In the genomic region with DNA sequence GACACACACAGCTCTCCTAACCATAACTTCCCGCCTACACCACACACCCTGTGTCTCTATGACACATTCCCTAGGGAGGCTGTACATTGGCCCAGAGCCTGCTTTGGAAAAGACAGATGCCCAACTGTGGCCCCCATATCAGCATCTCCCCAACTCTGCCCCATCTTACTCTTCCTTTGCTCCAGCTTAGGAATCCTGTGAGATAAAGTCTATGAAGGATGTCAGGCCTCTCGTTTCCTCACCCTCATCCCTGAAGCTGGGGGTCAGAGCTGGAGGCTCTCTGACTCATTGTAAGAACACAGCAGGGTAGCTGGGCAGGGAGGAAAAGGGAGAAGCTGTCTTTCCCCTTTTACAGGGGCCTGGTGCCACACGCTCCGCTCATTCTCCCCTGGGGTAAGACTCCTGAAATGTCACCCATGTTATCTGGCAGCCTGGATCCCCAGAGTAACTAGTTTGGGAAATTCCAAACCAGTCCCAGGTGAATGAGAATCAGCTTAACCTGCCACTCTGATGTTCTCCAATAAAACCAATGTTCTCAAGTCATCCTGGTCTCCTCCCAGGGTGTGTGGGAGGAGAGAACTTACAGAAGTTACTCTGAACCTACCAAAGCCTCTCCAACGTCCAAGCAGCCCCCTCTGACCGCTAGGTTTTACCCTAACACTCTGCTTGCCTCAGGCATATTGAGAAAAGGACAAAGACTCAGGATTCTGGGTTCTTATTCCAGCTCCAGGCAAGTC, we compare ENCODE assay signal across 12 cellular contexts. TPM values are rescaled to one million over a fixed set of nuclear protein-coding genes. Genes with fewer than 3 reads are reported as not detected.
DNase-seq lines count a peak whose midpoint lies in the region; ATAC-seq and TF ChIP-seq lines count a peak whose summit lies in the region.
"Had no signal": no experiment of that assay in that cellular context is flagged by ENCODE, and none has a peak within 500 bp of the region (broad histone marks: within the 10 kb centered on the region; RNA-seq: fewer than 3 reads in every experiment).

No MANE protein-coding gene starts in this region.

- POLR2A ChIA-PET in A673 (lab: Charles Lee; ENCODE audit: low non-redundant PET): interaction anchor here (0.6 kb wide), 1 partner anchor 667 kb away, joined by 3 read pairs; no protein-coding TSS in a partner anchor
- POLR2A ChIA-PET in CD4-positive, alpha-beta memory T cell (lab: Charles Lee; ENCODE audit: partially characterized antibody): interaction anchor here (1.9 kb wide), 1 partner anchor 82 kb away, joined by 4 read pairs; no protein-coding TSS in a partner anchor

- H3K4me3 ChIP-seq in A673 (ENCODE audit: low read depth, low read length, poor library complexity, severe bottlenecking) (no peak overlapping the region), astrocyte of the cerebellum (ENCODE audit: low read depth, low read length) (no peak overlapping the region), tibial artery (no peak overlapping the region)
- no peak overlapping the region for H3K4me3 ChIP-seq in CD4-positive, alpha-beta memory T cell (ENCODE audit: low read length in 2 of 2)

- H3K9me3 ChIP-seq in A673 (ENCODE audit: low read depth, low read length, poor library complexity, severe bottlenecking) (no peaks in the 10 kb centered on the region), tibial artery (no peaks in the 10 kb centered on the region)
- H3K9me3 ChIP-seq in CD4-positive, alpha-beta memory T cell (ENCODE audit: control insufficient read depth in 1 of 2, low read length in 2 of 2): no peaks in the 10 kb centered on the region

- H3K27me3 ChIP-seq in A673 (replicated peaks; ENCODE audit: insufficient read depth, low read depth, low read length, poor library complexity) (no peaks in the 10 kb centered on the region), tibial artery (no peaks in the 10 kb centered on the region)
- no peaks in the 10 kb centered on the region for H3K27me3 ChIP-seq in CD4-positive, alpha-beta memory T cell (ENCODE audit: insufficient read depth, low read length)

- ATAC-seq in HG03520 (IDR thresholded peaks at IDR 0.05; ENCODE audit: unreplicated experiment): no peak

- peak overlapping the region in 3 of 7 donors; percentile 44 to 72 (median 47) for H3K27ac Mint-ChIP-seq in CD4-positive, alpha-beta memory T cell
- H3K27ac Mint-ChIP-seq: CD14-positive monocyte had no signal

- H3K36me3 ChIP-seq in A673 (ENCODE audit: insufficient read depth, low read length, poor library complexity, severe bottlenecking) (no peaks in the 10 kb centered on the region), tibial artery (peaks cover 0 to 13% (median 7%) of the 10 kb centered on the region in 3 donors)
- H3K36me3 ChIP-seq in CD4-positive, alpha-beta memory T cell (ENCODE audit: insufficient read depth, low read length): no peaks in the 10 kb centered on the region

- TSS peak; percentile 22 for BruUV-seq in A673 (replicated peaks; lab: Mats Ljungman, UMichigan)

- peak overlapping the region in 4 of 8 donors; percentile 23 to 70 (median 34) for H3K4me3 Mint-ChIP-seq in CD4-positive, alpha-beta memory T cell
- H3K4me3 Mint-ChIP-seq: CD14-positive monocyte had no signal

- in situ Hi-C loops in astrocyte of the cerebellum (cut with HindIII; ENCODE audit: low sequenced_read_pairs): loop anchor here (10.0 kb wide), 1 partner anchor 185 kb away; no protein-coding TSS in a partner anchor

- H3K27me3 Mint-ChIP-seq in CD4-positive, alpha-beta memory T cell: no peaks in the 10 kb centered on the region

- H3K4me1 ChIP-seq in A673 (ENCODE audit: insufficient read depth, low read length, poor library complexity, severe bottlenecking): peaks cover 13% of the 10 kb centered on the region
- H3K4me1 ChIP-seq in CD4-positive, alpha-beta memory T cell (ENCODE audit: insufficient read depth, low read length): peaks cover 7% of the 10 kb centered on the region
- peaks cover 0 to 23% (median 14%) of the 10 kb centered on the region in 4 donors for H3K4me1 ChIP-seq in tibial artery

- intact Hi-C loops in A673 (cut with micrococcal nuclease; ENCODE audit: unreplicated experiment) (no loop called here), tibial artery (cut with DNase I; ENCODE audit: low total_unique reads) (no loop called here)
- intact Hi-C loops in CD4-positive, alpha-beta memory T cell (cut with micrococcal nuclease): no loop called here

- peaks cover 5 to 17% (median 7%) of the 10 kb centered on the region in 4 donors for H3K4me1 Mint-ChIP-seq in CD4-positive, alpha-beta memory T cell

- H3K27ac ChIP-seq in A673 (ENCODE audit: low read depth, low read length, poor library complexity, severe bottlenecking) (peak overlapping the region; percentile 47), tibial artery (no peak overlapping the region)
- no peak overlapping the region for H3K27ac ChIP-seq in CD4-positive, alpha-beta memory T cell (ENCODE audit: low read depth, low read length)
- H3K27ac ChIP-seq: WERI-Rb-1 had no signal

- CTCF ChIA-PET in A673 (lab: Charles Lee): interaction anchor here (0.6 kb wide), 1 partner anchor 12 kb away, joined by 3 read pairs; no protein-coding TSS in a partner anchor
- CTCF ChIA-PET in CD4-positive, alpha-beta memory T cell (lab: Charles Lee; ENCODE audit: partially characterized antibody): interaction anchor here (0.8 to 1.9 kb wide), 5 partner anchors 11 to 67 kb away, joined by 3 to 6 read pairs (median 3); no protein-coding TSS in a partner anchor

- DNase-seq in A673 (ENCODE audit: low spot score) (peak; percentile 68), HT-29 (ENCODE audit: low spot score) (peak; percentile 59), astrocyte of the cerebellum (ENCODE audit: low read depth) (peak; percentile 27), iris pigment epithelial cell (ENCODE audit: low read depth) (peak; percentile 67), tibial artery (no peak)
- DNase-seq in stimulated activated naive CD4-positive, alpha-beta T cell treated with Interleukin-2 at 50 U/mL for 16 hours (lab: John Stamatoyannopoulos, UW): no peak
- DNase-seq in CD4-positive, alpha-beta memory T cell: no peak
- DNase-seq: activated naive CD4-positive, alpha-beta T cell treated with anti-CD3 and anti-CD28 coated beads, Interleukin-2, amount 50 U/mL, for 16 hours; NCI-H774; WERI-Rb-1 had no signal

- H3K9me3 Mint-ChIP-seq in CD4-positive, alpha-beta memory T cell: no peaks in the 10 kb centered on the region

- peaks cover 0 to 11% of the 10 kb centered on the region in 2 donors for H3K36me3 Mint-ChIP-seq in CD4-positive, alpha-beta memory T cell

- TF ChIP-seq CTCF in A673 (conservative IDR thresholded peaks at IDR 0.05; ENCODE audit: low read depth, low read length): no peak
- TF ChIP-seq CTCF in astrocyte of the cerebellum (IDR thresholded peaks at IDR 0.05; ENCODE audit: low read depth, low read length, missing control alignments): no peak
- no peak for TF ChIP-seq CTCF in tibial artery (IDR thresholded peaks at IDR 0.05)

RNA-seq across cellular contexts. Expression of gene RAPGEFL1, which starts 2.8 kb away (rescaled TPM):
- 11.4 and 11.9 TPM in 2 replicates for total RNA-seq in A673 (2021)
- 14.3 and 15.2 TPM in 2 replicates for total RNA-seq in HT-29 (2014; rRNA removed; shearing (Covaris generic))
- 1 to 10 TPM; 5.4 to 6.5 TPM for total RNA-seq in CD4-positive, alpha-beta memory T cell
- under 1 TPM in 1 of 2 donors, not detected in 1; 0.13 TPM for polyA plus RNA-seq in CD4-positive, alpha-beta memory T cell

RNA-seq across cellular contexts. Expression of gene WIPF2, which starts 39.0 kb away (rescaled TPM):
- total RNA-seq in A673 (2021): 16.3 and 17.2 TPM in 2 replicates
- 8.1 and 9.8 TPM in 2 replicates for total RNA-seq in HT-29 (2014; rRNA removed; shearing (Covaris generic))
- total RNA-seq in CD4-positive, alpha-beta memory T cell: 10 to 100 TPM; 34.4 to 34.7 TPM
- 10 to 100 TPM in 1 of 2 donors, 1 to 10 TPM in 1; 5.2 to 13.6 TPM for polyA plus RNA-seq in CD4-positive, alpha-beta memory T cell

RNA-seq across cellular contexts. Expression of gene CASC3, which starts 39.8 kb away (rescaled TPM):
- 65.1 and 66.5 TPM in 2 replicates for total RNA-seq in A673 (2021)
- 22.9 and 33.3 TPM in 2 replicates for total RNA-seq in HT-29 (2014; rRNA removed; shearing (Covaris generic))
- 100 to 1,000 TPM; 142 to 146 TPM for total RNA-seq in CD4-positive, alpha-beta memory T cell
- 10 to 100 TPM; 31.1 to 54.2 TPM for polyA plus RNA-seq in CD4-positive, alpha-beta memory T cell

RNA-seq across cellular contexts. Expression of gene MSL1, which starts 58.3 kb away (rescaled TPM):
- total RNA-seq in A673 (2021): 56.9 and 59.9 TPM in 2 replicates
- 44.1 and 47.1 TPM in 2 replicates for total RNA-seq in HT-29 (2014; rRNA removed; shearing (Covaris generic))
- total RNA-seq in CD4-positive, alpha-beta memory T cell: 100 to 1,000 TPM; 130 to 133 TPM
- 1 to 10 TPM; 6.0 to 8.3 TPM for polyA plus RNA-seq in CD4-positive, alpha-beta memory T cell

Comparison
In these comparisons a context has a peak if more than half of its experiments do, and no peak if none do; other contexts are left out.
1. DNase-seq: peak in A673 (single experiment), HT-29 (single experiment), astrocyte of the cerebellum (single experiment) and iris pigment epithelial cell (single experiment); none in stimulated activated naive CD4-positive, alpha-beta T cell treated with Interleukin-2 at 50 U/mL for 16 hours (single experiment), CD4-positive, alpha-beta memory T cell (0 of 5) and tibial artery (0 of 2).